Comparison of ENCODE assay signal across 8 cellular contexts in genomic region chr10:784759-785538, GRCh38.
DNase-seq lines count a peak whose midpoint lies in the region; ATAC-seq and TF ChIP-seq lines count a peak whose summit lies in the region.

No MANE protein-coding gene starts in this region.

- intact Hi-C loops in activated B cell treated with CpG ODN at 0.5 μM for 24 hours (cut with micrococcal nuclease): no loop called here

- H3K4me3 Mint-ChIP-seq in activated B cell treated with CpG ODN at 0.5 μM for 24 hours: no peak overlapping the region

- H3K27ac Mint-ChIP-seq in activated B cell treated with CpG ODN at 0.5 μM for 24 hours: no peak overlapping the region

- H3K9me3 Mint-ChIP-seq in activated B cell treated with CpG ODN at 0.5 μM for 24 hours: no peaks in the 10 kb centered on the region

- peaks cover 10% of the 10 kb centered on the region for H3K4me1 Mint-ChIP-seq in activated B cell treated with CpG ODN at 0.5 μM for 24 hours

- ATAC-seq in activated B cell treated with CpG ODN at 0.5 μM for 24 hours (ENCODE audit: low read depth) (no peak), HG03039 (IDR thresholded peaks at IDR 0.05; ENCODE audit: unreplicated experiment) (no peak)

- peak overlapping the region; percentile 52 for H3K4me3 ChIP-seq in AG04449 (ENCODE audit: low read depth, low read length)

- H3K27me3 Mint-ChIP-seq in activated B cell treated with CpG ODN at 0.5 μM for 24 hours: peaks cover 41% of the 10 kb centered on the region

- CTCF ChIA-PET in AG04449 (lab: Yijun Ruan, JAX) (interaction anchor here (1.0 to 2.4 kb wide), 4 partner anchors 8 to 274 kb away, joined by 3 to 26 read pairs (median 4); no protein-coding TSS in a partner anchor), HEK293T (lab: Yijun Ruan, JAX) (interaction anchor here (0.6 to 0.8 kb wide), 2 partner anchors 91 to 274 kb away, joined by 3 read pairs; no protein-coding TSS in a partner anchor), activated B cell treated with CpG ODN at 0.5 μM for 24 hours (lab: Charles Lee) (no interaction called here)

- DNase-seq in AG04449 (ENCODE audit: low read depth, low spot score) (peak; percentile 33), HEK293T (ENCODE audit: extremely low spot score) (peak; percentile 55), activated B cell treated with CpG ODN at 0.5 μM for 24 hours (peak; percentile 16), ecto neural progenitor cell (ENCODE audit: low spot score) (peak; percentile 78), mesenteric fat pad (ENCODE audit: low spot score) (peak; percentile 91), SKM-1 (lab: John Stamatoyannopoulos, UW; ENCODE audit: unreplicated experiment) (no peak)
- DNase-seq in stimulated activated CD8-positive, alpha-beta memory T cell treated with anti-CD3 and anti-CD28 coated beads, Interleukin-12 subunit alpha, Interleukin-12 subunit beta, amount 100 ng/mL, for 4 hours (ENCODE audit: low read depth): peak; percentile 16

- POLR2A ChIA-PET in AG04449 (lab: Yijun Ruan, JAX): no interaction called here
- POLR2A ChIA-PET in HEK293T (lab: Yijun Ruan, JAX): no interaction called here
- POLR2A ChIA-PET in activated B cell treated with CpG ODN at 0.5 μM for 24 hours (lab: Charles Lee): no interaction called here

- H3K36me3 Mint-ChIP-seq in activated B cell treated with CpG ODN at 0.5 μM for 24 hours (ENCODE audit: low read depth): no peaks in the 10 kb centered on the region

- TF ChIP-seq CTCF in AG04449 (IDR thresholded peaks at IDR 0.05; ENCODE audit: insufficient read depth, low read length, missing control alignments) (peak; percentile 43), activated B cell treated with CpG ODN at 0.5 μM for 24 hours (IDR thresholded peaks at IDR 0.05) (no peak)

TF ChIP-seq in HEK293T, 16 proteins besides CTCF, POLR2A, EP300 and RAD21:
- no peak for TF ChIP-seq SUZ12 (IDR thresholded peaks at IDR 0.05)
- no peak for TF ChIP-seq L3MBTL2 (conservative IDR thresholded peaks at IDR 0.05)
- no peak for TF ChIP-seq ARNT (IDR thresholded peaks at IDR 0.05)
- no peak for TF ChIP-seq FOXM1 (IDR thresholded peaks at IDR 0.05; ENCODE audit: borderline replicate concordance)
- no peak for TF ChIP-seq ELF4 (IDR thresholded peaks at IDR 0.05)
- TF ChIP-seq LEF1 (IDR thresholded peaks at IDR 0.05; ENCODE audit: borderline replicate concordance): no peak
- no peak for TF ChIP-seq CTBP1 (IDR thresholded peaks at IDR 0.05; ENCODE audit: borderline replicate concordance)
- TF ChIP-seq HDGF (IDR thresholded peaks at IDR 0.05; ENCODE audit: borderline replicate concordance): no peak
- no peak for TF ChIP-seq NFRKB (IDR thresholded peaks at IDR 0.05)
- TF ChIP-seq BHLHE40 (IDR thresholded peaks at IDR 0.05; ENCODE audit: borderline replicate concordance): no peak
- TF ChIP-seq SP1 (IDR thresholded peaks at IDR 0.05): no peak
- no peak for TF ChIP-seq FOXK2 (IDR thresholded peaks at IDR 0.05)
- no peak for TF ChIP-seq PKNOX1 (IDR thresholded peaks at IDR 0.05)
